ENCODE assay signal across 15 cellular contexts in the genomic region with DNA sequence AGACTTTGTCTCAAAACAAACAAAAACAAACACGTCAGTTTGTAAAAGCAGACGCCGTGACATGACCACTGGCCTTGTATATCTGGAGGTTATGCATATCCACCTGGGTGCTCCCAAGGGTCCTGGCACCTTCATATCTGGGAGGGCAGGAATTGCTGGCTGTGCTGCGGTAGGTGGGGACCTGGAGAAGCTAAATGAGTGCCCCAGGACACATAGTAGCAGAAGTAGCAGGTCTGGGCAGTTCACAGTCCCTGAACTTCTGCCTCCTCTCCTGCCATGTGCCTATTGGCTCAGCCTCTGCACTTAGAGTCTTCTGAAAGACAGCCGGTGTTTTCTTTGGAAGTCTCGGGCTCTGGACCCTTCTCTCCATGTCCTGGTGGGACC. TPM values are rescaled to one million over a fixed set of nuclear protein-coding genes. Genes with fewer than 3 reads are reported as not detected.
DNase-seq lines count a peak whose midpoint lies in the region; ATAC-seq, FAIRE-seq and TF ChIP-seq lines count a peak whose summit lies in the region.
"Had no signal": no experiment of that assay in that cellular context is flagged by ENCODE, and none has a peak within 500 bp of the region (broad histone marks: within the 10 kb centered on the region; RNA-seq: fewer than 3 reads in every experiment).

No MANE protein-coding gene starts in this region.

- intact Hi-C loops in left ventricle myocardium superior (cut with micrococcal nuclease) (no loop called here), prostate gland (cut with DNase I) (no loop called here), A673 (cut with micrococcal nuclease; ENCODE audit: unreplicated experiment) (no loop called here)

- no peak for FAIRE-seq in small intestine (lab: Jason Lieb, UNC)
- FAIRE-seq: A549, colon had no signal

- no peaks in the 10 kb centered on the region for H3K79me2 ChIP-seq in hepatocyte
- H3K79me2 ChIP-seq: parathyroid adenoma had no signal

- H3K27me3 ChIP-seq in right atrium auricular region (no peaks in the 10 kb centered on the region), hepatocyte (no peaks in the 10 kb centered on the region), prostate gland (replicated peaks; ENCODE audit: insufficient read depth) (no peaks in the 10 kb centered on the region), small intestine (ENCODE audit: control insufficient read depth in 2 of 2, insufficient read depth in 2 of 2, low read length in 2 of 2) (no peaks in the 10 kb centered on the region), A673 (replicated peaks; ENCODE audit: insufficient read depth, low read depth, low read length, poor library complexity) (no peaks in the 10 kb centered on the region)

- DNase-seq in right atrium auricular region (ENCODE audit: low spot score) (no peak), left ventricle myocardium superior (no peak), hepatocyte (ENCODE audit: low spot score) (no peak), prostate gland (ENCODE audit: low spot score) (no peak), small intestine (no peak), GOT3 (lab: John Stamatoyannopoulos, UW) (no peak), A673 (ENCODE audit: low spot score) (no peak)
- no peak for DNase-seq in effector CD8-positive, alpha-beta T cell (lab: John Stamatoyannopoulos, UW)
- DNase-seq: activated naive CD4-positive, alpha-beta T cell treated with anti-CD3 and anti-CD28 coated beads, Interleukin-2, amount 50 U/mL, for 16 hours; NCI-H524 treated with DMSO at 0.1 percent for 48 hours; stimulated activated CD4-positive, alpha-beta T cell treated with anti-CD3 and anti-CD28 coated beads, Interleukin-4, amount 100 ng/mL, for 24 hours had no signal

- TF ChIP-seq CTCF in right atrium auricular region (IDR thresholded peaks at IDR 0.05) (no peak), hepatocyte (IDR thresholded peaks at IDR 0.05; ENCODE audit: poor library complexity) (no peak), prostate gland (IDR thresholded peaks at IDR 0.05) (no peak), A673 (conservative IDR thresholded peaks at IDR 0.05; ENCODE audit: low read depth, low read length) (no peak)

- H3K9me3 ChIP-seq in right atrium auricular region (no peaks in the 10 kb centered on the region), hepatocyte (ENCODE audit: low read depth) (no peaks in the 10 kb centered on the region), prostate gland (no peaks in the 10 kb centered on the region), small intestine (ENCODE audit: control insufficient read depth, low read depth) (no peaks in the 10 kb centered on the region), A673 (ENCODE audit: low read depth, low read length, poor library complexity, severe bottlenecking) (no peaks in the 10 kb centered on the region)
- H3K9me3 ChIP-seq: Caco-2 had no signal

- H3K9me2 ChIP-seq in hepatocyte (replicated peaks; ENCODE audit: insufficient read depth): no peaks in the 10 kb centered on the region

- H3K4me2 ChIP-seq in hepatocyte: no peak overlapping the region
- H3K4me2 ChIP-seq: A549 had no signal

- H3K4me3 ChIP-seq in right atrium auricular region: no peak overlapping the region
- no peak overlapping the region for H3K4me3 ChIP-seq in hepatocyte
- no peak overlapping the region for H3K4me3 ChIP-seq in prostate gland
- no peak overlapping the region for H3K4me3 ChIP-seq in small intestine (ENCODE audit: low read depth in 1 of 2, low read length in 2 of 2)
- no peak overlapping the region for H3K4me3 ChIP-seq in A673 (ENCODE audit: low read depth, low read length, poor library complexity, severe bottlenecking)
- H3K4me3 ChIP-seq: A549 had no signal

- H3K27ac ChIP-seq in right atrium auricular region: peak overlapping the region; percentile 80 to 84
- H3K27ac ChIP-seq in hepatocyte: peak overlapping the region; percentile 77
- H3K27ac ChIP-seq in prostate gland: peak overlapping the region; percentile 56 to 80
- peak overlapping the region in 1 of 2 donors; percentile 85 for H3K27ac ChIP-seq in small intestine (ENCODE audit: low read depth in 1 of 2, low read length in 1 of 2)
- H3K27ac ChIP-seq in A673 (ENCODE audit: low read depth, low read length, poor library complexity, severe bottlenecking): no peak overlapping the region
- H3K27ac ChIP-seq: A549, parathyroid adenoma had no signal

- no peak overlapping the region for H2AFZ ChIP-seq in hepatocyte
- H2AFZ ChIP-seq: parathyroid adenoma had no signal

- H4K20me1 ChIP-seq in hepatocyte (ENCODE audit: insufficient read depth, poor library complexity, severe bottlenecking): no peaks in the 10 kb centered on the region

- 64% methylated on average over 6 of the region's 6 CpGs for WGBS in hepatocyte (ENCODE audit: low lambda C conversion rate, missing lambda C conversion rate)
- 51% methylated on average over 6 of the region's 6 CpGs for WGBS in prostate gland
- WGBS in small intestine, 3 donors: 63 to 69% (median 67%) methylated on average over 6 of the region's 6 CpGs

- POLR2A ChIA-PET in A673 (lab: Charles Lee; ENCODE audit: low non-redundant PET): no interaction called here

- TF ChIP-seq POLR2A in prostate gland (IDR thresholded peaks at IDR 0.05): no peak

- H3K4me1 ChIP-seq in right atrium auricular region: peaks cover 0 to 21% of the 10 kb centered on the region in 2 donors
- H3K4me1 ChIP-seq in hepatocyte (ENCODE audit: insufficient read depth): peaks cover 21% of the 10 kb centered on the region
- H3K4me1 ChIP-seq in prostate gland (replicated peaks): no peaks in the 10 kb centered on the region
- no peaks in the 10 kb centered on the region for H3K4me1 ChIP-seq in small intestine (ENCODE audit: control insufficient read depth in 2 of 2, insufficient read depth in 1 of 2, low read depth in 1 of 2, low read length in 1 of 2)
- H3K4me1 ChIP-seq in A673 (ENCODE audit: insufficient read depth, low read length, poor library complexity, severe bottlenecking): no peaks in the 10 kb centered on the region
- H3K4me1 ChIP-seq: A549, parathyroid adenoma had no signal

- no peak for ATAC-seq in left ventricle myocardium superior
- ATAC-seq: A549 had no signal

- H3K36me3 ChIP-seq in right atrium auricular region (no peaks in the 10 kb centered on the region), hepatocyte (replicated peaks; ENCODE audit: insufficient read depth, low read depth) (no peaks in the 10 kb centered on the region), prostate gland (no peaks in the 10 kb centered on the region), small intestine (ENCODE audit: control insufficient read depth in 2 of 2, insufficient read depth in 2 of 2, low read length in 2 of 2) (no peaks in the 10 kb centered on the region), A673 (ENCODE audit: insufficient read depth, low read length, poor library complexity, severe bottlenecking) (no peaks in the 10 kb centered on the region)

- BruUV-seq in A673 (replicated peaks; lab: Mats Ljungman, UMichigan): no TSS peak

- CTCF ChIA-PET in A673 (lab: Charles Lee): no interaction called here

RNA-seq across cellular contexts. Expression of a gene that starts 30.9 kb away (rescaled TPM):
- total RNA-seq in right atrium auricular region (10 to 100 TPM in 1 of 2 donors, 1 to 10 TPM in 1; 2.8 to 16.1 TPM), left ventricle myocardium superior (1.4 TPM), hepatocyte (1.3 and 10.5 TPM in 2 replicates), prostate gland (10 to 100 TPM in 1 of 2 donors, 1 to 10 TPM in 1; 6.9 to 11.4 TPM), A673 (2021) (not detected in 2 replicates)
- polyA plus RNA-seq in hepatocyte (5.8 and 11.4 TPM in 2 replicates), small intestine (1 to 10 TPM; 1.6 to 5.2 (median 3.8) TPM)
